Comparison of ENCODE assay signal across 27 cellular contexts in the genomic region with DNA sequence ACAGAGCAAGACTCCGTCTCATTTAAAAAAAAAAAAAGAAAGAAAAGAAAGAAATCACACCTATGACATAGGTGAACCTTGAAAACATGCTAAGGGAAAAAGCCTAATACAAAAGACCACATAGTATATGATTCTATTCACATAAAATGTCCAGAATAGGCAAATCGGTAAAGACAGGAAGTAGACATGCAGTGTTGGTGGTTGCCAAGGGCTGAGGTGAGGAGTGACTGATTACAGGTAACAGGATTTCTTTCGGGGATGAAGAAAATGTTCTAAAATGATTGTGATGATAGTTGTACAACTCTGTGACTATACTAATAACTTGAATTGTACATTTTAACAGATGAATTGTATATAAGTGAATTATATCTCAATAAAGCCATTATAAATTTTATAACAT. TPM values are rescaled to one million over a fixed set of nuclear protein-coding genes. Genes with fewer than 3 reads are reported as not detected.
DNase-seq lines count a peak whose midpoint lies in the region; FAIRE-seq and TF ChIP-seq lines count a peak whose summit lies in the region.
"Had no signal": no experiment of that assay in that cellular context is flagged by ENCODE, and none has a peak within 500 bp of the region (broad histone marks: within the 10 kb centered on the region; RNA-seq: fewer than 3 reads in every experiment).

No MANE protein-coding gene starts in this region.

- H3F3A ChIP-seq in SU-DHL-6 (ENCODE audit: insufficient read depth): peaks cover 42% of the 10 kb centered on the region

- no peaks in the 10 kb centered on the region for H3K9me2 ChIP-seq in SU-DHL-6 (replicated peaks; ENCODE audit: insufficient read depth, low read length)

- no peak overlapping the region for H3K56ac ChIP-seq in H9 (ENCODE audit: insufficient read length, low read depth, low read length)

- H4K20me1 ChIP-seq in SU-DHL-6 (ENCODE audit: low read depth, low read length) (no peaks in the 10 kb centered on the region), H9 (ENCODE audit: control insufficient read depth, insufficient read depth, insufficient read length) (no peaks in the 10 kb centered on the region)

- H3K4ac ChIP-seq in H9 (ENCODE audit: low read depth, low read length): no peak overlapping the region

- no peak overlapping the region for H4K91ac ChIP-seq in H9 (ENCODE audit: insufficient read length, low read depth, low read length)

- FAIRE-seq in small intestine (lab: Jason Lieb, UNC) (no peak), urothelium cell line (lab: Jason Lieb, UNC) (no peak)
- FAIRE-seq: GM18507, HTR-8/SVneo, K562 had no signal

- peaks cover 32% of the 10 kb centered on the region for H3K36me3 Mint-ChIP-seq in activated naive CD4-positive, alpha-beta T cell treated with anti-CD3 and anti-CD28 coated beads, Interleukin-2, amount 10 ng/mL, durations not matched to agents 7 days and 5 days
- H3K36me3 Mint-ChIP-seq in H9 (ENCODE audit: insufficient read depth in 1 of 3, low read depth in 3 of 3): no peaks in the 10 kb centered on the region; a peak in 2 of 7 replicates

- peak; percentile 32 for DNase-seq in activated naive CD4-positive, alpha-beta T cell treated with anti-CD3 and anti-CD28 coated beads, Interleukin-2, amount 10 ng/mL, durations not matched to agents 7 days and 5 days
- DNase-seq in activated naive CD4-positive, alpha-beta T cell (lab: John Stamatoyannopoulos, UW): no peak
- DNase-seq in central memory CD4-positive, alpha-beta T cell: peak; percentile 47
- DNase-seq in small intestine: peak; percentile 20
- no peak for DNase-seq in H9
- no peak for DNase-seq in urothelium cell line (ENCODE audit: low spot score)
- no peak for DNase-seq in pons (ENCODE audit: low spot score)
- DNase-seq: activated CD4-positive, CD25-positive, alpha-beta regulatory T cell; activated CD8-positive, alpha-beta memory T cell treated with anti-CD3 and anti-CD28 coated beads for 24 hours; adrenal gland; Caco-2; DMS79; GF-D8; MG63; naive B cell; NCI-H1417; NCI-H2029 treated with DMSO at 0.1 percent for 48 hours; NCI-H2227 treated with DMSO at 0.1 percent for 48 hours; NCI-H69; upper lobe of left lung had no signal

- H4K5ac ChIP-seq in H9 (ENCODE audit: insufficient read length, low read depth, low read length): no peak overlapping the region

- H3K4me1 Mint-ChIP-seq in activated naive CD4-positive, alpha-beta T cell treated with anti-CD3 and anti-CD28 coated beads, Interleukin-2, amount 10 ng/mL, durations not matched to agents 7 days and 5 days: peaks cover 77% of the 10 kb centered on the region
- H3K4me1 Mint-ChIP-seq in H9: peaks cover 37 to 46% of the 10 kb centered on the region in 2 experiments

- CTCF ChIA-PET in activated naive CD4-positive, alpha-beta T cell treated with anti-CD3 and anti-CD28 coated beads, Interleukin-2, amount 10 ng/mL, durations not matched to agents 7 days and 5 days (lab: Charles Lee): interaction anchor here (1.0 kb wide), 1 partner anchor 36 kb away, joined by 5 read pairs; no protein-coding TSS in a partner anchor

- H3K79me1 ChIP-seq in H9 (ENCODE audit: insufficient read depth, low read depth, low read length, poor library complexity, severe bottlenecking): peaks cover 2% of the 10 kb centered on the region

- H4K8ac ChIP-seq in H9 (replicated peaks; ENCODE audit: insufficient read length, low read depth, low read length): no peak overlapping the region

- H3K79me2 ChIP-seq in SU-DHL-6 (ENCODE audit: insufficient read depth, low read length) (peaks cover 80% of the 10 kb centered on the region), H9 (ENCODE audit: insufficient read depth, low read length) (no peaks in the 10 kb centered on the region)

- H3K9me3 Mint-ChIP-seq in activated naive CD4-positive, alpha-beta T cell treated with anti-CD3 and anti-CD28 coated beads, Interleukin-2, amount 10 ng/mL, durations not matched to agents 7 days and 5 days: no peaks in the 10 kb centered on the region
- no peaks in the 10 kb centered on the region; a peak in 2 of 5 replicates for H3K9me3 Mint-ChIP-seq in H9

- no peak overlapping the region for H3T11ph ChIP-seq in H9 (ENCODE audit: low read length)

- H3K23me2 ChIP-seq in H9 (ENCODE audit: insufficient read length, low read depth, low read length, poor library complexity, severe bottlenecking): peaks cover 8% of the 10 kb centered on the region

- H2BK5ac ChIP-seq in H9 (ENCODE audit: insufficient read length, low read length): no peak overlapping the region

- no peaks in the 10 kb centered on the region for H3K27me3 ChIP-seq in SU-DHL-6 (ENCODE audit: low read length)
- no peaks in the 10 kb centered on the region for H3K27me3 ChIP-seq in small intestine (ENCODE audit: control insufficient read depth in 2 of 2, insufficient read depth in 2 of 2, low read length in 2 of 2)
- H3K27me3 ChIP-seq in H9 (ENCODE audit: insufficient read depth, low read length): 0 out of 2 replicates have a peak, but pooled peaks cover 2% of the 10 kb centered on the region
- H3K27me3 ChIP-seq: adrenal gland, MG63, upper lobe of left lung had no signal

- H2AFZ ChIP-seq in SU-DHL-6 (ENCODE audit: low read depth, low read length, severe bottlenecking) (no peak overlapping the region), H9 (ENCODE audit: low read length) (no peak overlapping the region)

- TF ChIP-seq CTCF in SU-DHL-6 (IDR thresholded peaks at IDR 0.05; ENCODE audit: insufficient read depth, low read length, poor library complexity, severe bottlenecking) (no peak), H9 (conservative IDR thresholded peaks at IDR 0.05) (no peak)

- no peak overlapping the region for H2BK20ac ChIP-seq in H9 (ENCODE audit: low read depth, low read length, poor library complexity, severe bottlenecking)

- no peak overlapping the region for H3K4me3 Mint-ChIP-seq in activated naive CD4-positive, alpha-beta T cell treated with anti-CD3 and anti-CD28 coated beads, Interleukin-2, amount 10 ng/mL, durations not matched to agents 7 days and 5 days
- H3K4me3 Mint-ChIP-seq in H9: no peak overlapping the region
- H3K4me3 Mint-ChIP-seq: mesothelial cell of epicardium had no signal

- no peak overlapping the region for H2BK12ac ChIP-seq in H9 (ENCODE audit: insufficient read length, low read depth, low read length)

- no peak overlapping the region for H2BK120ac ChIP-seq in H9 (ENCODE audit: low read depth, low read length, poor library complexity, severe bottlenecking)

- no peak overlapping the region for H2AK5ac ChIP-seq in H9 (ENCODE audit: insufficient read length, low read length)

- H3K9ac ChIP-seq in SU-DHL-6 (ENCODE audit: low read length): no peak overlapping the region
- H3K9ac ChIP-seq in H9 (ENCODE audit: extremely low read depth, insufficient read length, low read length): no peak overlapping the region

- H2BK15ac ChIP-seq in H9 (ENCODE audit: low read depth, low read length): no peak overlapping the region

- no peak overlapping the region for H3K18ac ChIP-seq in H9 (ENCODE audit: insufficient read length, low read depth, low read length)

- H3K9me3 ChIP-seq in SU-DHL-6 (ENCODE audit: insufficient read depth, low read length) (no peaks in the 10 kb centered on the region), small intestine (ENCODE audit: control insufficient read depth, low read depth) (no peaks in the 10 kb centered on the region), H9 (ENCODE audit: control insufficient read depth, low read depth, low read length) (no peaks in the 10 kb centered on the region)
- H3K9me3 ChIP-seq: adrenal gland, HAP-1, upper lobe of left lung had no signal

- H3K36me3 ChIP-seq in SU-DHL-6 (ENCODE audit: low read length) (no peaks in the 10 kb centered on the region), small intestine (ENCODE audit: control insufficient read depth in 2 of 2, insufficient read depth in 2 of 2, low read length in 2 of 2) (no peaks in the 10 kb centered on the region)
- H3K36me3 ChIP-seq: adrenal gland, HAP-1, upper lobe of left lung had no signal

- H3K14ac ChIP-seq in H9 (ENCODE audit: insufficient read depth, low read length): no peak overlapping the region

- H3K4me2 ChIP-seq in SU-DHL-6 (ENCODE audit: low read depth, low read length, poor library complexity, severe bottlenecking) (peak overlapping the region; percentile 96), H9 (ENCODE audit: insufficient read depth, insufficient read length, low read length) (no peak overlapping the region)

- peaks cover 5 to 27% of the 10 kb centered on the region in 2 donors for H3K4me1 ChIP-seq in small intestine (ENCODE audit: control insufficient read depth in 2 of 2, insufficient read depth in 1 of 2, low read depth in 1 of 2, low read length in 1 of 2)
- peaks cover 14% of the 10 kb centered on the region; the same call in 1 of the 2 replicates for H3K4me1 ChIP-seq in H9 (ENCODE audit: insufficient read depth, low read length)

- no peak overlapping the region for H3K4me3 ChIP-seq in SU-DHL-6 (ENCODE audit: insufficient read depth, low read length, poor library complexity, severe bottlenecking)
- no peak overlapping the region for H3K4me3 ChIP-seq in small intestine (ENCODE audit: low read depth in 1 of 2, low read length in 2 of 2)
- H3K4me3 ChIP-seq: adrenal gland, HAP-1, K562, MG63, upper lobe of left lung had no signal

- H3K23ac ChIP-seq in H9 (ENCODE audit: insufficient read length, low read depth, low read length): no peak overlapping the region

- no peak overlapping the region for H3K27ac Mint-ChIP-seq in activated naive CD4-positive, alpha-beta T cell treated with anti-CD3 and anti-CD28 coated beads, Interleukin-2, amount 10 ng/mL, durations not matched to agents 7 days and 5 days
- no peak overlapping the region for H3K27ac Mint-ChIP-seq in H9
- H3K27ac Mint-ChIP-seq: mesothelial cell of epicardium had no signal

- no peaks in the 10 kb centered on the region for H3K27me3 Mint-ChIP-seq in activated naive CD4-positive, alpha-beta T cell treated with anti-CD3 and anti-CD28 coated beads, Interleukin-2, amount 10 ng/mL, durations not matched to agents 7 days and 5 days
- peaks cover 7% of the 10 kb centered on the region for H3K27me3 Mint-ChIP-seq in H9 (ENCODE audit: low read depth)
- H3K27me3 Mint-ChIP-seq: brain, naive B cell had no signal

- H3K27ac ChIP-seq in SU-DHL-6 (ENCODE audit: low read depth, low read length) (peak overlapping the region; percentile 15; the same call in 1 of the 2 replicates), small intestine (ENCODE audit: low read depth in 1 of 2, low read length in 1 of 2) (no peak overlapping the region), H9 (ENCODE audit: insufficient read length, low read depth, low read length) (no peak overlapping the region)
- H3K27ac ChIP-seq: adrenal gland, upper lobe of left lung had no signal

- WGBS in small intestine, 3 donors: 75 to 84% (median 80%) methylated on average over 3 of the region's 3 CpGs
- WGBS in H9 (ENCODE audit: extremely low coverage, insufficient read length, low lambda C conversion rate): no CpG with 5 or more reads among the region's 3 CpGs

RNA-seq across cellular contexts. Expression of gene XPNPEP1, which starts 3.3 kb away (rescaled TPM):
- polyA plus RNA-seq in small intestine: 100 to 1,000 TPM in 2 of 3 donors, 10 to 100 TPM in 1; 76.6 to 138 (median 118) TPM
- 64.4 and 71.3 TPM in 2 replicates for total RNA-seq in H9 (2021)

Comparison
In these comparisons a context has a peak if more than half of its experiments do, and no peak if none do; other contexts are left out.
1. DNase-seq: peak in activated naive CD4-positive, alpha-beta T cell treated with anti-CD3 and anti-CD28 coated beads, Interleukin-2, amount 10 ng/mL, durations not matched to agents 7 days and 5 days (single experiment), central memory CD4-positive, alpha-beta T cell (single experiment) and small intestine (single experiment); none in activated naive CD4-positive, alpha-beta T cell (0 of 4), H9 (single experiment), urothelium cell line (single experiment) and pons (single experiment).